8 cellular contexts compared by ENCODE assay signal in the genomic region with DNA sequence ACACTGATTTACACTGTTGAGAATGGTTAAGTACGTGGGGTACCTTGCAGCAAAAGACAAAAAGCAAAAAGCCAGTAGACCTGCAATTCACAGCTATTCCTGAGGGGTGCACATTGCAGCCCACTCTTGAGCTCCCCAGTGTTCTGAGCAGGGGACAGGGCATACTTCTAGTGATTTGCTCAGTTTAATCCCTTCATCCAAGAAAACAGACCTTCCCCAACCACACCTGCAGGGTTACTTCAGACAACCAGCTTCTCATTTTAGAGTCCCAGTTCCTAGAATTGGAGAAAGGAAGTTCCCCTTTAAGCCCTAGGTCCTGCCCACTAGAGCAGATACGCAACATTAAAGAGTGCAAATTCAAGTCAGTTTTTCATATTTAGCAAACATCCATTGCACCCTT. TPM values are rescaled to one million over a fixed set of nuclear protein-coding genes. Genes with fewer than 3 reads are reported as not detected.
DNase-seq lines count a peak whose midpoint lies in the region; ATAC-seq, FAIRE-seq and TF ChIP-seq lines count a peak whose summit lies in the region.

No MANE protein-coding gene starts in this region.

- CTCF ChIA-PET in H1 (lab: Charles Lee; ENCODE audit: partially characterized antibody) = interaction anchor here (0.5 to 5.5 kb wide), 28 partner anchors 8 to 449 kb away, joined by 3 to 49 read pairs (median 4); partner anchors contain the start of gene SUDS3

- H3K36me3 Mint-ChIP-seq in activated T-cell treated with anti-CD3 and anti-CD28 coated beads, Interleukin-2, amount 50 U/mL, for 4 hours (ENCODE audit: insufficient read depth) = no peaks in the 10 kb centered on the region

- H3K23ac ChIP-seq in H1 (ENCODE audit: insufficient read length) = no peak overlapping the region

- H4K8ac ChIP-seq in H1 (ENCODE audit: extremely low read depth, insufficient read depth, low read length) = no peak overlapping the region

- H3K9me3 ChIP-seq in H1 (ENCODE audit: insufficient read depth in 2 of 2, low read depth in 1 of 2, low read length in 1 of 2) (no peaks in the 10 kb centered on the region), stomach (no peaks in the 10 kb centered on the region), gastrocnemius medialis (no peaks in the 10 kb centered on the region)

- H2BK120ac ChIP-seq in H1 (replicated peaks; ENCODE audit: low read depth, low read length) = no peak overlapping the region

- no peak overlapping the region for H3K4ac ChIP-seq in H1 (replicated peaks; ENCODE audit: insufficient read length, low read depth, low read length)

- no peak overlapping the region for H3K18ac ChIP-seq in H1 (ENCODE audit: extremely low read depth, low read length)

- no peak overlapping the region for H3K14ac ChIP-seq in H1 (ENCODE audit: insufficient read length)

- H4K5ac ChIP-seq in H1 (ENCODE audit: insufficient read length, low read depth, low read length) = no peak overlapping the region

- no peak overlapping the region for H3K4me2 ChIP-seq in H1 (ENCODE audit: insufficient read depth in 1 of 2, low read depth in 2 of 2, low read length in 2 of 2)

- 60% methylated on average over 2 of the region's 2 CpGs; no CpG with 5 or more reads in 1 of the 2 experiments for WGBS in H1 (ENCODE audit: extremely low coverage in 1 of 2, insufficient coverage in 1 of 2, insufficient read length in 1 of 2, insufficient replicate concordance in 2 of 2, low coverage in 1 of 2, low lambda C conversion rate in 2 of 2, missing lambda C conversion rate in 1 of 2), 2 experiments
- WGBS in stomach, 5 donors = 43 to 58% (median 46%) methylated on average over 2 of the region's 2 CpGs

- H2AK5ac ChIP-seq in H1 (ENCODE audit: low read depth, low read length) = no peak overlapping the region

- H3K4me3 Mint-ChIP-seq in activated T-cell treated with anti-CD3 and anti-CD28 coated beads, Interleukin-2, amount 50 U/mL, for 4 hours = peak overlapping the region; percentile 15

- no peak overlapping the region for H2BK12ac ChIP-seq in H1 (ENCODE audit: low read depth, low read length)

- peak; percentile 25 to 61 (median 47) for TF ChIP-seq CTCF in H1 (IDR thresholded peaks at IDR 0.05; ENCODE audit: control extremely low read depth in 1 of 3, insufficient read depth in 1 of 3, low read depth in 1 of 3, low read length in 3 of 3)
- TF ChIP-seq CTCF in stomach (IDR thresholded peaks at IDR 0.05) = no peak
- no peak for TF ChIP-seq CTCF in gastrocnemius medialis (IDR thresholded peaks at IDR 0.05 in 4 of 5, conservative IDR thresholded peaks at IDR 0.05 in 1 of 5)

- H3K79me2 ChIP-seq in H1 (ENCODE audit: control insufficient read depth in 1 of 2, insufficient read depth in 2 of 2, low read length in 2 of 2) = peaks cover 0 to 15% of the 10 kb centered on the region in 2 experiments; a peak in 2 of 4 replicates

- H4K20me1 ChIP-seq in H1 (replicated peaks in 1 of 2; ENCODE audit: control insufficient read depth in 1 of 2, insufficient read depth in 2 of 2, low read length in 2 of 2) = no peaks in the 10 kb centered on the region

- H3K27ac ChIP-seq in H1 (ENCODE audit: low read depth, low read length) (no peak overlapping the region), stomach (peak overlapping the region in 3 of 5 donors; percentile 27 to 97 (median 43)), gastrocnemius medialis (no peak overlapping the region)

- intact Hi-C loops in stomach (cut with DNase I; ENCODE audit: low total_unique reads) (no loop called here), gastrocnemius medialis (cut with DNase I; ENCODE audit: low total_unique reads) (loop anchor here (5.0 kb wide), 1 partner anchor 118 kb away; no protein-coding TSS in a partner anchor)

- H3K4me3 ChIP-seq in H1 (ENCODE audit: extremely low read depth in 1 of 4, insufficient read depth in 2 of 4, low read depth in 3 of 4, low read length in 4 of 4) = no peak overlapping the region
- no peak overlapping the region for H3K4me3 ChIP-seq in stomach
- H3K4me3 ChIP-seq in gastrocnemius medialis = no peak overlapping the region

- in situ Hi-C loops in gastrocnemius medialis (cut with MboI; ENCODE audit: low sequenced_read_pairs in 4 of 4) = no loop called here

- no peak overlapping the region for H2AFZ ChIP-seq in H1 (ENCODE audit: low read length)

- no peaks in the 10 kb centered on the region for H3K9me3 Mint-ChIP-seq in activated T-cell treated with anti-CD3 and anti-CD28 coated beads, Interleukin-2, amount 50 U/mL, for 4 hours

- peak; percentile 42 for FAIRE-seq in H1 (lab: Jason Lieb, UNC)

- no peak for ATAC-seq in activated T-cell treated with anti-CD3 and anti-CD28 coated beads, Interleukin-2, amount 50 U/mL, for 4 hours
- no peak for ATAC-seq in gastrocnemius medialis
- ATAC-seq in GM18907 (IDR thresholded peaks at IDR 0.05; ENCODE audit: unreplicated experiment) = no peak

- peak in 1 of 2 experiments; percentile 40; a peak in 3 of 4 replicates for TF ChIP-seq RAD21 in H1 (IDR thresholded peaks at IDR 0.05 in 1 of 2, conservative IDR thresholded peaks at IDR 0.05 in 1 of 2; ENCODE audit: low read depth in 2 of 2, low read length in 2 of 2)

- no peak overlapping the region for H3K9ac ChIP-seq in H1 (replicated peaks in 1 of 4; ENCODE audit: extremely low read depth in 1 of 4, low read depth in 3 of 4, low read length in 3 of 4)

- no peaks in the 10 kb centered on the region for H3K27me3 ChIP-seq in H1 (replicated peaks in 1 of 4; ENCODE audit: control insufficient read depth in 3 of 4, extremely low read depth in 1 of 4, insufficient read depth in 3 of 4, low read length in 3 of 4)
- no peaks in the 10 kb centered on the region for H3K27me3 ChIP-seq in stomach
- no peaks in the 10 kb centered on the region for H3K27me3 ChIP-seq in gastrocnemius medialis

- H3K56ac ChIP-seq in H1 (replicated peaks; ENCODE audit: insufficient read length, low read depth, low read length) = no peak overlapping the region

- H3K79me1 ChIP-seq in H1 (ENCODE audit: low read depth, low read length) = peaks cover 4% of the 10 kb centered on the region; the same call in 1 of the 2 replicates

- peaks cover 3 to 10% (median 7%) of the 10 kb centered on the region in 4 experiments; a peak in 6 of 7 replicates for H3K4me1 ChIP-seq in H1 (replicated peaks in 1 of 4; ENCODE audit: control insufficient read depth in 3 of 4, insufficient read depth in 4 of 4, low read length in 3 of 4)
- H3K4me1 ChIP-seq in stomach = peaks cover 12 to 47% (median 29%) of the 10 kb centered on the region in 4 donors
- peaks cover 12 to 14% of the 10 kb centered on the region in 2 donors for H3K4me1 ChIP-seq in gastrocnemius medialis

- no peak overlapping the region for H4K91ac ChIP-seq in H1 (replicated peaks; ENCODE audit: insufficient read length, low read length)

- H2BK20ac ChIP-seq in H1 (ENCODE audit: low read length) = no peak overlapping the region

- H3K27me3 Mint-ChIP-seq in activated T-cell treated with anti-CD3 and anti-CD28 coated beads, Interleukin-2, amount 50 U/mL, for 4 hours (ENCODE audit: low read depth) = peaks cover 14% of the 10 kb centered on the region

- peaks cover 7% of the 10 kb centered on the region; the same call in 1 of the 2 replicates for H3K23me2 ChIP-seq in H1 (ENCODE audit: low read depth, low read length)

- H3K4me1 Mint-ChIP-seq in activated T-cell treated with anti-CD3 and anti-CD28 coated beads, Interleukin-2, amount 50 U/mL, for 4 hours (ENCODE audit: low read depth) = peaks cover 37% of the 10 kb centered on the region

- no peak for TF ChIP-seq EP300 in H1 (IDR thresholded peaks at IDR 0.05; ENCODE audit: borderline replicate concordance in 1 of 2, low read depth in 2 of 2, low read length in 2 of 2)
- no peak for TF ChIP-seq EP300 in stomach (IDR thresholded peaks at IDR 0.05)

- POLR2A ChIA-PET in H1 (lab: Charles Lee; ENCODE audit: partially characterized antibody) = interaction anchor here (0.7 to 12.8 kb wide), 13 partner anchors 9 to 1785 kb away, joined by 3 to 106 read pairs (median 8); partner anchors contain the start of gene VSIG10

- DNase-seq in activated T-cell treated with anti-CD3 and anti-CD28 coated beads, Interleukin-2, amount 50 U/mL, for 4 hours = no peak
- no peak for DNase-seq in activated T-cell treated with anti-CD3 and anti-CD28 coated beads, Interleukin-2, amount 50 U/mL, for 1 hour
- DNase-seq in NAMALWA (ENCODE audit: low spot score) (peak; percentile 60), H1 (ENCODE audit: low read depth in 1 of 2, low spot score in 2 of 2) (no peak), stomach (no peak), anterior cingulate cortex (lab: John Stamatoyannopoulos, UW) (no peak), gastrocnemius medialis (no peak)

- H2BK5ac ChIP-seq in H1 (ENCODE audit: low read depth, low read length) = no peak overlapping the region

- peaks cover 5 to 33% (median 14%) of the 10 kb centered on the region in 4 experiments; a peak in 7 of 8 replicates for H3K36me3 ChIP-seq in H1 (ENCODE audit: control insufficient read depth in 2 of 4, insufficient read depth in 4 of 4, low read length in 3 of 4)
- peaks cover 0 to 7% (median 3%) of the 10 kb centered on the region in 4 donors for H3K36me3 ChIP-seq in stomach
- peaks cover 0 to 6% of the 10 kb centered on the region in 2 donors for H3K36me3 ChIP-seq in gastrocnemius medialis

- no peak overlapping the region for H2BK15ac ChIP-seq in H1 (ENCODE audit: low read length)

- TF ChIP-seq POLR2A in H1 (IDR thresholded peaks at IDR 0.05; ENCODE audit: control extremely low read depth in 1 of 2, low read depth in 2 of 2, low read length in 2 of 2) (no peak), stomach (IDR thresholded peaks at IDR 0.05) (no peak), gastrocnemius medialis (IDR thresholded peaks at IDR 0.05) (no peak)

RNA-seq across cellular contexts. Expression of gene WSB2, which starts 3.6 kb away (rescaled TPM):
- total RNA-seq in activated T-cell treated with anti-CD3 and anti-CD28 coated beads, Interleukin-2, amount 50 U/mL, for 4 hours = 10 to 100 TPM; 48.1 to 67.7 (median 52.0) TPM
- 58.2 and 70.0 TPM in 2 replicates for total RNA-seq in H1 (2021; fragmentation: NEBNext Ultra II Directional; extraction: Animal tissue kit (Norgen Biotek cat#: 25700))
- polyA plus RNA-seq in H1 (2011; rRNA removed) (47.1 and 47.5 TPM in 2 replicates), stomach (10 to 100 TPM; 32.4 to 80.1 (median 79.7) TPM)
- polyA plus RNA-seq in H1 (2011; cell fraction: cytosol; rRNA removed) = 40.3 TPM
- polyA plus RNA-seq in H1 (2011; cell fraction: nucleus; rRNA removed) = 50.0 TPM
- polyA plus RNA-seq in H1 (2012, experiment 1 of 2) = 33.0 to 42.1 TPM (median 37.4 TPM) in 4 replicates
- polyA plus RNA-seq in H1 (2012, experiment 2 of 2) = 23.0 TPM
- polyA plus RNA-seq in H1 (2013, experiment 1 of 2) = 34.9 TPM
- 37.8 TPM for polyA plus RNA-seq in H1 (2013, experiment 2 of 2)
- polyA minus RNA-seq in H1 (2011; rRNA and poly(A)+ RNA removed) = 136 and 154 TPM in 2 replicates
- polyA minus RNA-seq in H1 (2011; cell fraction: cytosol; rRNA and poly(A)+ RNA removed) = 60.5 TPM
- 62.3 TPM for polyA minus RNA-seq in H1 (2011; cell fraction: nucleus; rRNA and poly(A)+ RNA removed)
- total RNA-seq in stomach (100 to 1,000 TPM in 3 of 5 donors, 10 to 100 TPM in 2; 58.9 to 110 (median 101) TPM), gastrocnemius medialis (100 to 1,000 TPM in 2 of 4 donors, 10 to 100 TPM in 2; 83.5 to 133 (median 93.5) TPM)

RNA-seq across cellular contexts. Expression of gene VSIG10, which starts 39.2 kb away (rescaled TPM):
- 1 to 10 TPM; 3.6 to 4.3 (median 3.6) TPM for total RNA-seq in activated T-cell treated with anti-CD3 and anti-CD28 coated beads, Interleukin-2, amount 50 U/mL, for 4 hours
- total RNA-seq in H1 (2021; fragmentation: NEBNext Ultra II Directional; extraction: Animal tissue kit (Norgen Biotek cat#: 25700)) = 93.6 and 96.8 TPM in 2 replicates
- polyA plus RNA-seq in H1 (2011; rRNA removed) (34.4 and 42.7 TPM in 2 replicates), stomach (10 to 100 TPM in 2 of 3 donors, 1 to 10 TPM in 1; 8.3 to 16.8 (median 13.0) TPM)
- polyA plus RNA-seq in H1 (2011; cell fraction: cytosol; rRNA removed) = 36.8 TPM
- polyA plus RNA-seq in H1 (2011; cell fraction: nucleus; rRNA removed) = 68.9 TPM
- polyA plus RNA-seq in H1 (2012, experiment 1 of 2) = 40.2 to 62.7 TPM (median 47.4 TPM) in 4 replicates
- polyA plus RNA-seq in H1 (2012, experiment 2 of 2) = 20.4 TPM
- 77.5 TPM for polyA plus RNA-seq in H1 (2013, experiment 1 of 2)
- 73.7 TPM for polyA plus RNA-seq in H1 (2013, experiment 2 of 2)
- polyA minus RNA-seq in H1 (2011; rRNA and poly(A)+ RNA removed) = 158 and 162 TPM in 2 replicates
- polyA minus RNA-seq in H1 (2011; cell fraction: cytosol; rRNA and poly(A)+ RNA removed) = 44.9 TPM
- 110 TPM for polyA minus RNA-seq in H1 (2011; cell fraction: nucleus; rRNA and poly(A)+ RNA removed)
- total RNA-seq in stomach (100 to 1,000 TPM in 2 of 5 donors, 10 to 100 TPM in 2, 1 to 10 TPM in 1; 9.3 to 300 (median 35.5) TPM), gastrocnemius medialis (10 to 100 TPM in 3 of 4 donors, 1 to 10 TPM in 1; 9.3 to 22.1 (median 17.0) TPM)

RNA-seq across cellular contexts. Expression of gene RFC5, which starts 48.1 kb away (rescaled TPM):
- total RNA-seq in activated T-cell treated with anti-CD3 and anti-CD28 coated beads, Interleukin-2, amount 50 U/mL, for 4 hours = 10 to 100 TPM; 51.5 to 64.2 (median 51.6) TPM
- total RNA-seq in H1 (2021; fragmentation: NEBNext Ultra II Directional; extraction: Animal tissue kit (Norgen Biotek cat#: 25700)) = 34.4 and 35.5 TPM in 2 replicates
- polyA plus RNA-seq in H1 (2011; rRNA removed) = 40.6 and 40.9 TPM in 2 replicates
- 40.8 TPM for polyA plus RNA-seq in H1 (2011; cell fraction: cytosol; rRNA removed)
- 58.1 TPM for polyA plus RNA-seq in H1 (2011; cell fraction: nucleus; rRNA removed)
- polyA plus RNA-seq in H1 (2012, experiment 1 of 2) = 38.0 to 43.0 TPM (median 40.0 TPM) in 4 replicates
- 23.9 TPM for polyA plus RNA-seq in H1 (2012, experiment 2 of 2)
- polyA plus RNA-seq in H1 (2013, experiment 1 of 2) = 33.4 TPM
- 31.8 TPM for polyA plus RNA-seq in H1 (2013, experiment 2 of 2)
- polyA minus RNA-seq in H1 (2011; rRNA and poly(A)+ RNA removed) = 47.8 and 58.0 TPM in 2 replicates
- 25.5 TPM for polyA minus RNA-seq in H1 (2011; cell fraction: cytosol; rRNA and poly(A)+ RNA removed)
- 32.6 TPM for polyA minus RNA-seq in H1 (2011; cell fraction: nucleus; rRNA and poly(A)+ RNA removed)
- 100 to 1,000 TPM in 1 of 5 donors, 10 to 100 TPM in 2, 1 to 10 TPM in 1, not detected in 1; 1.3 to 238 (median 20.6) TPM for total RNA-seq in stomach
- 10 to 100 TPM in 1 of 3 donors, 1 to 10 TPM in 2; 7.1 to 10.7 (median 9.0) TPM for polyA plus RNA-seq in stomach
- 1 to 10 TPM; 3.5 to 9.9 (median 5.4) TPM for total RNA-seq in gastrocnemius medialis

Comparison
In these comparisons a context has a peak if more than half of its experiments do, and no peak if none do; other contexts are left out.
1. H3K27ac ChIP-seq: peak in stomach (3 of 5); none in H1 (single experiment) and gastrocnemius medialis (0 of 4).
2. CTCF ChIP-seq: peak in H1 (3 of 3); none in stomach (0 of 7) and gastrocnemius medialis (0 of 5).